ENCODE assay signal across 1 cellular context in genomic region chr13:110715395-110716234, GRCh38.
TF ChIP-seq lines count a peak whose summit lies in the region.

No MANE protein-coding gene starts in this region.

TF ChIP-seq in WTC11, 78 proteins besides CTCF, POLR2A, EP300 and RAD21 (continued from another document and continues in another):
- TF ChIP-seq AFF4 (CRISPR knock-in tag; IDR thresholded peaks at IDR 0.05; ENCODE audit: borderline replicate concordance) (no peak), ZNF281 (CRISPR knock-in tag; IDR thresholded peaks at IDR 0.05) (peak; percentile 26; the same call in 1 of the 2 replicates), TEAD1 (CRISPR knock-in tag; IDR thresholded peaks at IDR 0.05) (0 out of 2 replicates have a peak, but pooled peaks have one; percentile 35), FOXJ3 (CRISPR knock-in tag; IDR thresholded peaks at IDR 0.05; ENCODE audit: borderline replicate concordance) (no peak), CDX4 (CRISPR knock-in tag; IDR thresholded peaks at IDR 0.05; ENCODE audit: borderline replicate concordance) (no peak), NR2C2 (CRISPR knock-in tag; IDR thresholded peaks at IDR 0.05) (no peak), STAT6 (CRISPR knock-in tag; conservative IDR thresholded peaks at IDR 0.05; ENCODE audit: low read depth) (no peak), PRRX2 (CRISPR knock-in tag; IDR thresholded peaks at IDR 0.05) (no peak), IRF1 (CRISPR knock-in tag; IDR thresholded peaks at IDR 0.05) (no peak), SP1 (CRISPR knock-in tag; conservative IDR thresholded peaks at IDR 0.05) (peak; percentile 81; the same call in 1 of the 2 replicates), ZNF532 (CRISPR knock-in tag; IDR thresholded peaks at IDR 0.05; ENCODE audit: borderline replicate concordance) (no peak), RORB (CRISPR knock-in tag; IDR thresholded peaks at IDR 0.05) (no peak), ATF1 (CRISPR knock-in tag; IDR thresholded peaks at IDR 0.05) (no peak), HMGA2 (CRISPR knock-in tag; IDR thresholded peaks at IDR 0.05) (no peak), ZNF232 (CRISPR knock-in tag; IDR thresholded peaks at IDR 0.05) (0 out of 2 replicates have a peak, but pooled peaks have one; percentile 39), GTF2I (CRISPR knock-in tag; conservative IDR thresholded peaks at IDR 0.05) (no peak), NR1H2 (CRISPR knock-in tag; IDR thresholded peaks at IDR 0.05) (no peak)
- TF ChIP-seq, protein P1, sequence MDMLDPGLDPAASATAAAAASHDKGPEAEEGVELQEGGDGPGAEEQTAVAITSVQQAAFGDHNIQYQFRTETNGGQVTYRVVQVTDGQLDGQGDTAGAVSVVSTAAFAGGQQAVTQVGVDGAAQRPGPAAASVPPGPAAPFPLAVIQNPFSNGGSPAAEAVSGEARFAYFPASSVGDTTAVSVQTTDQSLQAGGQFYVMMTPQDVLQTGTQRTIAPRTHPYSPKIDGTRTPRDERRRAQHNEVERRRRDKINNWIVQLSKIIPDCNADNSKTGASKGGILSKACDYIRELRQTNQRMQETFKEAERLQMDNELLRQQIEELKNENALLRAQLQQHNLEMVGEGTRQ (CRISPR knock-in tag; IDR thresholded peaks at IDR 0.05): no peak
- TF ChIP-seq, protein P2, sequence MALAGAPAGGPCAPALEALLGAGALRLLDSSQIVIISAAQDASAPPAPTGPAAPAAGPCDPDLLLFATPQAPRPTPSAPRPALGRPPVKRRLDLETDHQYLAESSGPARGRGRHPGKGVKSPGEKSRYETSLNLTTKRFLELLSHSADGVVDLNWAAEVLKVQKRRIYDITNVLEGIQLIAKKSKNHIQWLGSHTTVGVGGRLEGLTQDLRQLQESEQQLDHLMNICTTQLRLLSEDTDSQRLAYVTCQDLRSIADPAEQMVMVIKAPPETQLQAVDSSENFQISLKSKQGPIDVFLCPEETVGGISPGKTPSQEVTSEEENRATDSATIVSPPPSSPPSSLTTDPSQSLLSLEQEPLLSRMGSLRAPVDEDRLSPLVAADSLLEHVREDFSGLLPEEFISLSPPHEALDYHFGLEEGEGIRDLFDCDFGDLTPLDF (CRISPR knock-in tag; IDR thresholded peaks at IDR 0.05): no peak
- TF ChIP-seq, protein P3, sequence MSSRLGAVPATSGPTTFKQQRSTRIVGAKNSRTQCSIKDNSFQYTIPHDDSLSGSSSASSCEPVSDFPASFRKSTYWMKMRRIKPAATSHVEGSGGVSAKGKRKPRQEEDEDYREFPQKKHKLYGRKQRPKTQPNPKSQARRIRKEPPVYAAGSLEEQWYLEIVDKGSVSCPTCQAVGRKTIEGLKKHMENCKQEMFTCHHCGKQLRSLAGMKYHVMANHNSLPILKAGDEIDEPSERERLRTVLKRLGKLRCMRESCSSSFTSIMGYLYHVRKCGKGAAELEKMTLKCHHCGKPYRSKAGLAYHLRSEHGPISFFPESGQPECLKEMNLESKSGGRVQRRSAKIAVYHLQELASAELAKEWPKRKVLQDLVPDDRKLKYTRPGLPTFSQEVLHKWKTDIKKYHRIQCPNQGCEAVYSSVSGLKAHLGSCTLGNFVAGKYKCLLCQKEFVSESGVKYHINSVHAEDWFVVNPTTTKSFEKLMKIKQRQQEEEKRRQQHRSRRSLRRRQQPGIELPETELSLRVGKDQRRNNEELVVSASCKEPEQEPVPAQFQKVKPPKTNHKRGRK (CRISPR knock-in tag; IDR thresholded peaks at IDR 0.05; ENCODE audit: borderline replicate concordance): no peak
- TF ChIP-seq, protein P4, sequence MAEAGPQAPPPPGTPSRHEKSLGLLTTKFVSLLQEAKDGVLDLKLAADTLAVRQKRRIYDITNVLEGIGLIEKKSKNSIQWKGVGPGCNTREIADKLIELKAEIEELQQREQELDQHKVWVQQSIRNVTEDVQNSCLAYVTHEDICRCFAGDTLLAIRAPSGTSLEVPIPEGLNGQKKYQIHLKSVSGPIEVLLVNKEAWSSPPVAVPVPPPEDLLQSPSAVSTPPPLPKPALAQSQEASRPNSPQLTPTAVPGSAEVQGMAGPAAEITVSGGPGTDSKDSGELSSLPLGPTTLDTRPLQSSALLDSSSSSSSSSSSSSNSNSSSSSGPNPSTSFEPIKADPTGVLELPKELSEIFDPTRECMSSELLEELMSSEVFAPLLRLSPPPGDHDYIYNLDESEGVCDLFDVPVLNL (CRISPR knock-in tag; IDR thresholded peaks at IDR 0.05; ENCODE audit: borderline replicate concordance, low read depth): no peak
- TF ChIP-seq, protein P5, sequence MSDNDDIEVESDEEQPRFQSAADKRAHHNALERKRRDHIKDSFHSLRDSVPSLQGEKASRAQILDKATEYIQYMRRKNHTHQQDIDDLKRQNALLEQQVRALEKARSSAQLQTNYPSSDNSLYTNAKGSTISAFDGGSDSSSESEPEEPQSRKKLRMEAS (CRISPR knock-in tag; IDR thresholded peaks at IDR 0.05): no peak
- TF ChIP-seq, protein P6, sequence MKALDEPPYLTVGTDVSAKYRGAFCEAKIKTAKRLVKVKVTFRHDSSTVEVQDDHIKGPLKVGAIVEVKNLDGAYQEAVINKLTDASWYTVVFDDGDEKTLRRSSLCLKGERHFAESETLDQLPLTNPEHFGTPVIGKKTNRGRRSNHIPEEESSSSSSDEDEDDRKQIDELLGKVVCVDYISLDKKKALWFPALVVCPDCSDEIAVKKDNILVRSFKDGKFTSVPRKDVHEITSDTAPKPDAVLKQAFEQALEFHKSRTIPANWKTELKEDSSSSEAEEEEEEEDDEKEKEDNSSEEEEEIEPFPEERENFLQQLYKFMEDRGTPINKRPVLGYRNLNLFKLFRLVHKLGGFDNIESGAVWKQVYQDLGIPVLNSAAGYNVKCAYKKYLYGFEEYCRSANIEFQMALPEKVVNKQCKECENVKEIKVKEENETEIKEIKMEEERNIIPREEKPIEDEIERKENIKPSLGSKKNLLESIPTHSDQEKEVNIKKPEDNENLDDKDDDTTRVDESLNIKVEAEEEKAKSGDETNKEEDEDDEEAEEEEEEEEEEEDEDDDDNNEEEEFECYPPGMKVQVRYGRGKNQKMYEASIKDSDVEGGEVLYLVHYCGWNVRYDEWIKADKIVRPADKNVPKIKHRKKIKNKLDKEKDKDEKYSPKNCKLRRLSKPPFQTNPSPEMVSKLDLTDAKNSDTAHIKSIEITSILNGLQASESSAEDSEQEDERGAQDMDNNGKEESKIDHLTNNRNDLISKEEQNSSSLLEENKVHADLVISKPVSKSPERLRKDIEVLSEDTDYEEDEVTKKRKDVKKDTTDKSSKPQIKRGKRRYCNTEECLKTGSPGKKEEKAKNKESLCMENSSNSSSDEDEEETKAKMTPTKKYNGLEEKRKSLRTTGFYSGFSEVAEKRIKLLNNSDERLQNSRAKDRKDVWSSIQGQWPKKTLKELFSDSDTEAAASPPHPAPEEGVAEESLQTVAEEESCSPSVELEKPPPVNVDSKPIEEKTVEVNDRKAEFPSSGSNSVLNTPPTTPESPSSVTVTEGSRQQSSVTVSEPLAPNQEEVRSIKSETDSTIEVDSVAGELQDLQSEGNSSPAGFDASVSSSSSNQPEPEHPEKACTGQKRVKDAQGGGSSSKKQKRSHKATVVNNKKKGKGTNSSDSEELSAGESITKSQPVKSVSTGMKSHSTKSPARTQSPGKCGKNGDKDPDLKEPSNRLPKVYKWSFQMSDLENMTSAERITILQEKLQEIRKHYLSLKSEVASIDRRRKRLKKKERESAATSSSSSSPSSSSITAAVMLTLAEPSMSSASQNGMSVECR (CRISPR knock-in tag; IDR thresholded peaks at IDR 0.05; ENCODE audit: borderline replicate concordance): peak; percentile 66; the same call in 1 of the 2 replicates
